Comparison of ENCODE assay signal across 8 cellular contexts in the genomic region with DNA sequence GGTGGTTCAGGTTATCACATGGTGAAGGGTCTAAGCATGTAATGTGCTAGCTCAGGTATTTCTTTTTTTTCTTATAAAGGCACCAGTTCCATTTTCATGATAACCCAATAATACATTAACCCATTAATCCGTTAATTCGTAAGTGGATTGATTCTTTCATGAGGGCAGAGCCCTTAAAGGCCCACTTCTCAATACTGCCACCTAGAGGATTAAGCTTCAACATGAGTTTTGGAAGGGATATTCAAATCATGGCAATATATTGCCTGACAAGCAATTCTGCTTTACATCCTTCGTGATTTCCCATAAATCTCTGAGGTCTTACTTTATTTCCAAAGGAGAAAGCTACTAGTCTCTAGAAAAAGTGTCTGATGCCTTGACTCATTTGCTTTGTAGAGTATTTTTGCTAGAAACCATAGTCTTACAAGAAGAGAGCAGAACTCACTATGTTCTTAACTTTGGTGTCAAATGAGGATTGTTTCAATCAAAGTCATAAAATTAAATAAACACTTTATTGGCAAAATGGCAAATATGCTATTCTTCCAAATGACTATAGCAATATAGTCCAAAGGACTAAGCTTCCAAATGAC.
DNase-seq lines count a peak whose midpoint lies in the region; TF ChIP-seq lines count a peak whose summit lies in the region.

No MANE protein-coding gene starts in this region.

- H3K27me3 ChIP-seq in WERI-Rb-1 (ENCODE audit: insufficient read depth, low read depth, severe bottlenecking): no peaks in the 10 kb centered on the region
- H3K27me3 ChIP-seq in effector memory CD4-positive, alpha-beta T cell (replicated peaks; ENCODE audit: control insufficient read depth, insufficient read depth, low read length, poor library complexity, severe bottlenecking): no peaks in the 10 kb centered on the region

- H3K4me3 ChIP-seq in WERI-Rb-1 (ENCODE audit: low read depth, low read length): no peak overlapping the region
- no peak overlapping the region for H3K4me3 ChIP-seq in effector memory CD4-positive, alpha-beta T cell (ENCODE audit: insufficient read depth, low read depth, low read length, poor library complexity, severe bottlenecking)

- peak; percentile 68 for TF ChIP-seq CTCF in WERI-Rb-1 (IDR thresholded peaks at IDR 0.05; ENCODE audit: low read depth, low read length)

- no peak overlapping the region for H3K27ac ChIP-seq in WERI-Rb-1
- no peak overlapping the region for H3K27ac ChIP-seq in effector memory CD4-positive, alpha-beta T cell (ENCODE audit: insufficient read depth, low read length, poor library complexity, severe bottlenecking)

- no peaks in the 10 kb centered on the region for H3K36me3 ChIP-seq in WERI-Rb-1
- H3K36me3 ChIP-seq in effector memory CD4-positive, alpha-beta T cell (ENCODE audit: control insufficient read depth, insufficient read depth, low read length): no peaks in the 10 kb centered on the region

- H3K9me3 ChIP-seq in WERI-Rb-1 (ENCODE audit: severe bottlenecking): peaks cover under 1% of the 10 kb centered on the region
- no peaks in the 10 kb centered on the region for H3K9me3 ChIP-seq in effector memory CD4-positive, alpha-beta T cell (ENCODE audit: control insufficient read depth, low read length)

- H3K4me1 ChIP-seq in effector memory CD4-positive, alpha-beta T cell (ENCODE audit: control insufficient read depth, insufficient read depth, low read length, poor library complexity, severe bottlenecking): no peaks in the 10 kb centered on the region

- peak; percentile 15 for DNase-seq in GM04503 (ENCODE audit: low read depth)
- DNase-seq in HCEC 1CT: peak; percentile 46
- peak; percentile 27 for DNase-seq in NCI-H2029 treated with DMSO at 0.1 percent for 48 hours (lab: John Stamatoyannopoulos, UW)
- DNase-seq in WERI-Rb-1: no peak
- DNase-seq in inferior parietal cortex (ENCODE audit: extremely low spot score): peak; percentile 71
- DNase-seq in activated gamma-delta T cell (lab: John Stamatoyannopoulos, UW): no peak
- DNase-seq in stimulated activated CD4-positive, alpha-beta T cell treated with anti-CD3 and anti-CD28 coated beads, Interleukin-1b, Interleukin-23, amount 100 ng/mL, for 48 hours: no peak
- no peak for DNase-seq in effector memory CD4-positive, alpha-beta T cell

Comparison
In these comparisons a context has a peak if more than half of its experiments do, and no peak if none do; other contexts are left out.
1. DNase-seq: peak in GM04503 (single experiment), HCEC 1CT (single experiment), NCI-H2029 treated with DMSO at 0.1 percent for 48 hours (single experiment) and inferior parietal cortex (single experiment); none in WERI-Rb-1 (single experiment), activated gamma-delta T cell (single experiment), stimulated activated CD4-positive, alpha-beta T cell treated with anti-CD3 and anti-CD28 coated beads, Interleukin-1b, Interleukin-23, amount 100 ng/mL, for 48 hours (single experiment) and effector memory CD4-positive, alpha-beta T cell (0 of 3).